In the genomic region with DNA sequence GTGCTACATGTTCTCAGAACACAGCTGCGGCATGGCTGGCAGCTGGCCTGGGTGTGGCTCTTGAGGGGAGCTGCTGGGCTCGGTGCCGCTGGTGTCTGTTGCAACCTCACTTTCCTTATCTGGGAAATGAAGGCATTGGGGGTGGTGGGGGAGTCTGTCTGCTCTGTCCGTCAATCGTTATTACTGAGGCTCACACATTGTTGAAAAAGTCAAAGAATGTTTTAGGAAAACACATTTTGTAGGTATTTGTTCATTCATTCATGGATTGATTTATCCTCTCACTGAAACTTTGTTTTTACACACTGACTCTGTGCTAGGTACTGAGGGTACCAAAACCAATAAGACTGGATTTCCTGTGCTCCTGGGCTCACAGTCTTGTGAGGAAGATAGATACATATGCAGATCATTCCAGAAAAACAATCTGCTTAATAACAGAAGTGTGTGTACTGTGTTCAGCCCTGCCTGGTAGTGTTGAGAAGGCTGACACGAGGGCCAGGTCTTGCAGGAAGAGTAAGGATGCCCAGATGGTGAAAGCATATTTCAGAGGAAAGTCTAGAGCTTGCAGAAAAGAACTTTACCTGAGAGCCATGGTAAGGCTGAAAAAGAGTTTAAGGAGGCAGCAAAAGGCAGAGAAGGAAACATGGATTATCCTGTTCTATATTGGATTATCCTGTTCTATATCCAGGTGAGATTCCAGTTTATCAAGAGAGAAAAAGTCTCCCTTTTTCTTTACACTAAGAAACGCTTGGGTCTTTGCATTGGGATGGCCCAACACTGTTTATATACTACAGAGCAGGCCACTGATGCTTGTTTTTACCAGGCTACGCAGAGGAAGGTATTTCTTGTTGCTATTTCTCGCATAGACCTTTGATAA, we compare ENCODE assay signal across 8 cellular contexts.
A peak's percentile ranks its signal among the peaks of the same experiment; 100 is the strongest.
DNase-seq lines count a peak whose midpoint lies in the region; ATAC-seq and TF ChIP-seq lines count a peak whose summit lies in the region.

No MANE protein-coding gene starts in this region.

- no peaks in the 10 kb centered on the region for H4K20me1 ChIP-seq in osteoblast (ENCODE audit: insufficient read depth, low read length)

- peak overlapping the region in 1 of 2 donors; percentile 66 for H3K27ac ChIP-seq in left lung
- peak overlapping the region; percentile 79 for H3K27ac ChIP-seq in suprapubic skin
- no peak overlapping the region for H3K27ac ChIP-seq in osteoblast (ENCODE audit: low read depth, low read length)

- H2AFZ ChIP-seq in osteoblast (ENCODE audit: low read length) = no peak overlapping the region

- H3K36me3 ChIP-seq in left lung (no peaks in the 10 kb centered on the region), suprapubic skin (no peaks in the 10 kb centered on the region), osteoblast (ENCODE audit: insufficient read depth, low read length) (no peaks in the 10 kb centered on the region)

- 41% methylated on average over 9 of the region's 9 CpGs for WGBS in suprapubic skin

- no peak overlapping the region for H3K4me3 ChIP-seq in left lung
- H3K4me3 ChIP-seq in suprapubic skin = no peak overlapping the region
- H3K4me3 ChIP-seq in osteoblast (ENCODE audit: insufficient read depth, low read length) = no peak overlapping the region

- H3K4me1 ChIP-seq in left lung (peaks cover 0 to 44% of the 10 kb centered on the region in 2 donors), suprapubic skin (peaks cover 32% of the 10 kb centered on the region), osteoblast (ENCODE audit: insufficient read depth, low read length) (peaks cover 11% of the 10 kb centered on the region)

- H3K4me2 ChIP-seq in osteoblast (ENCODE audit: insufficient read depth, low read length) = no peak overlapping the region

- no peak for TF ChIP-seq CTCF in left lung (IDR thresholded peaks at IDR 0.05)
- no peak for TF ChIP-seq CTCF in suprapubic skin (IDR thresholded peaks at IDR 0.05)
- no peak for TF ChIP-seq CTCF in osteoblast (IDR thresholded peaks at IDR 0.05; ENCODE audit: extremely low read depth, low read depth, low read length)

- H3K27me3 ChIP-seq in left lung (no peaks in the 10 kb centered on the region), suprapubic skin (no peaks in the 10 kb centered on the region), osteoblast (ENCODE audit: insufficient read depth, low read length) (no peaks in the 10 kb centered on the region)

- DNase-seq in SIG-M5 treated with dmso at 0.1 percent for 504 hours (lab: John Stamatoyannopoulos, UW; ENCODE audit: unreplicated experiment) (peak; percentile 61), SIG-M5 (lab: John Stamatoyannopoulos, UW) (no peak), left lung (peak; percentile 86 to 89), suprapubic skin (ENCODE audit: low spot score in 2 of 2) (peak; percentile 91), osteoblast (ENCODE audit: insufficient read length, low spot score, missing footprints) (no peak), superior temporal gyrus (ENCODE audit: extremely low spot score) (no peak)
- peak; percentile 78 for DNase-seq in activated effector memory CD4-positive, alpha-beta T cell treated with anti-CD3 and anti-CD28 coated beads, Interleukin-2, amount 50 U/mL, for 16 hours

- no peaks in the 10 kb centered on the region for H3K79me2 ChIP-seq in osteoblast (ENCODE audit: insufficient read depth, low read length)

- intact Hi-C loops in left lung (cut with DNase I) = loop anchor here (5.0 to 10.0 kb wide), 3 partner anchors 494 to 557 kb away; no protein-coding TSS in a partner anchor

- TF ChIP-seq EP300 in suprapubic skin (IDR thresholded peaks at IDR 0.05) = no peak

- peak; percentile 76 for ATAC-seq in left lung
- ATAC-seq in HG02870 (IDR thresholded peaks at IDR 0.05; ENCODE audit: unreplicated experiment) = no peak

- TF ChIP-seq POLR2A in suprapubic skin (IDR thresholded peaks at IDR 0.05) = no peak

- H3K9me3 ChIP-seq in left lung (no peaks in the 10 kb centered on the region), suprapubic skin (no peaks in the 10 kb centered on the region), osteoblast (ENCODE audit: low read depth, low read length) (no peaks in the 10 kb centered on the region)

Comparison
In these comparisons a context has a peak if more than half of its experiments do, and no peak if none do; other contexts are left out.
1. DNase-seq: peak in SIG-M5 treated with dmso at 0.1 percent for 504 hours (single experiment), activated effector memory CD4-positive, alpha-beta T cell treated with anti-CD3 and anti-CD28 coated beads, Interleukin-2, amount 50 U/mL, for 16 hours (single experiment), left lung (2 of 2) and suprapubic skin (2 of 2); none in SIG-M5 (single experiment), osteoblast (single experiment) and superior temporal gyrus (single experiment).